1 cellular context compared by ENCODE assay signal in the genomic region with DNA sequence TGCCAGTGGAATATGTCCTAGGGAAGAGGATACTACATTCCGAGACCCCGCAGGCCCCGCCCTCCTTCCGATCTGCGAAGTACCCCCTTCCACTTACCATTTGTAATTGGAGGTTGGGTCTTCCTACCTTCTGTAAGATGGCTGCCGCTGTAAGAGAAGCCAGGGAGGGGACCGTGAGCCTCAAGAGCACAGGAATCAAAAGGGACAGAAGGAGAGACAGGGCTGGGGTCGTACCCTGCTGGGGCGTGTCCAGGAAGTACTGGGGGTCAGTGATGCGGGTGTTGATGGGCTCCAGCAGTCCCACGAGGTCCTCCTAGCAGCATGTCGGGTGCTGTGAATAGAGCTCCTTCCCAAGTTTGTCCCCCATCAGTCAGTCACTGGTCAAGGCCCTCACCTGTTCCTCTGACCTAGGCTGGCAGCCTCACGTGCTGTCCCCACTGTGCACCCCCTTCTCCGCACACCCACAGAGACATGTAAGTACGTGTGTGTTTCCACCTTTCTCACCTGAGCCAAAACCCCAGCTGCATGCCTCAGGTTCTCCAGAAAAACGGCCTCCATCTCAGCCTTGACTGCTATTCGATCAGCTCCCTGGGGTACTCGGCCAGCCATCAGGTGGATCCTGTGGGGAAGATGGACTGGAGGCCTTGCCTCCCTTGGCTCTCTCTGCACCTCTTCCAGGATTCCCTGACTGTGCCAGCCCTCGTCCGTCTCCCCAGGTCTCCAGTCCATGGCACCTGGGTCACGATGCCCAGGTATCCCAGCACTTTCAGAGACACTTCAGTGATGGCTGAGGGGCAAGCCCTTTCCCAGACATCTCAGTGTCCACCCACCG.
TF ChIP-seq lines count a peak whose summit lies in the region.

No MANE protein-coding gene starts in this region.

TF ChIP-seq in IMR-90, 13 proteins besides CTCF, POLR2A, EP300 and RAD21:
- TF ChIP-seq MAZ (IDR thresholded peaks at IDR 0.05; ENCODE audit: borderline replicate concordance, low read depth, low read length): no peak
- TF ChIP-seq, protein P1, sequence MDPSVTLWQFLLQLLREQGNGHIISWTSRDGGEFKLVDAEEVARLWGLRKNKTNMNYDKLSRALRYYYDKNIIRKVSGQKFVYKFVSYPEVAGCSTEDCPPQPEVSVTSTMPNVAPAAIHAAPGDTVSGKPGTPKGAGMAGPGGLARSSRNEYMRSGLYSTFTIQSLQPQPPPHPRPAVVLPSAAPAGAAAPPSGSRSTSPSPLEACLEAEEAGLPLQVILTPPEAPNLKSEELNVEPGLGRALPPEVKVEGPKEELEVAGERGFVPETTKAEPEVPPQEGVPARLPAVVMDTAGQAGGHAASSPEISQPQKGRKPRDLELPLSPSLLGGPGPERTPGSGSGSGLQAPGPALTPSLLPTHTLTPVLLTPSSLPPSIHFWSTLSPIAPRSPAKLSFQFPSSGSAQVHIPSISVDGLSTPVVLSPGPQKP (IDR thresholded peaks at IDR 0.05; ENCODE audit: borderline replicate concordance, low read depth, low read length): no peak
- no peak for TF ChIP-seq SMC3 (IDR thresholded peaks at IDR 0.05; ENCODE audit: low read depth, low read length)
- TF ChIP-seq CHD1 (IDR thresholded peaks at IDR 0.05; ENCODE audit: low read depth, low read length): no peak
- no peak for TF ChIP-seq BHLHE40 (IDR thresholded peaks at IDR 0.05; ENCODE audit: low read depth, low read length)
- TF ChIP-seq, protein P2, sequence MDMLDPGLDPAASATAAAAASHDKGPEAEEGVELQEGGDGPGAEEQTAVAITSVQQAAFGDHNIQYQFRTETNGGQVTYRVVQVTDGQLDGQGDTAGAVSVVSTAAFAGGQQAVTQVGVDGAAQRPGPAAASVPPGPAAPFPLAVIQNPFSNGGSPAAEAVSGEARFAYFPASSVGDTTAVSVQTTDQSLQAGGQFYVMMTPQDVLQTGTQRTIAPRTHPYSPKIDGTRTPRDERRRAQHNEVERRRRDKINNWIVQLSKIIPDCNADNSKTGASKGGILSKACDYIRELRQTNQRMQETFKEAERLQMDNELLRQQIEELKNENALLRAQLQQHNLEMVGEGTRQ (IDR thresholded peaks at IDR 0.05; ENCODE audit: low read depth, low read length): no peak
- no peak for TF ChIP-seq CEBPB (IDR thresholded peaks at IDR 0.05; ENCODE audit: low read depth, low read length)
